ENCODE assay signal across 13 cellular contexts in genomic region chr6:124872361-124873065, GRCh38.
DNase-seq lines count a peak whose midpoint lies in the region; ATAC-seq and TF ChIP-seq lines count a peak whose summit lies in the region.
"Had no signal": no experiment of that assay in that cellular context is flagged by ENCODE, and none has a peak within 500 bp of the region (broad histone marks: within the 10 kb centered on the region; RNA-seq: fewer than 3 reads in every experiment).

No MANE protein-coding gene starts in this region.

- no peak for TF ChIP-seq CTCF in adrenal gland (IDR thresholded peaks at IDR 0.05)

- no peak overlapping the region for H3K4me3 ChIP-seq in adrenal gland
- H3K4me3 ChIP-seq: vagina had no signal

- WGBS in adrenal gland, 4 donors: 59 to 68% (median 61%) methylated on average over 4 of the region's 4 CpGs

- no peaks in the 10 kb centered on the region for H3K4me1 Mint-ChIP-seq in activated T-cell treated with anti-CD3 and anti-CD28 coated beads, Interleukin-2, amount 50 U/mL, for 4 hours (ENCODE audit: low read depth)
- H3K4me1 Mint-ChIP-seq: activated naive CD8-positive, alpha-beta T cell treated with anti-CD3 and anti-CD28 coated beads, Interleukin-2, amount 10 ng/mL, durations not matched to agents 7 days and 5 days had no signal

- DNase-seq in adrenal gland (no peak), SHP77 treated with DMSO at 0.1 percent for 48 hours (lab: John Stamatoyannopoulos, UW) (no peak), NCI-H526 treated with DMSO at 0.1 percent for 48 hours (lab: John Stamatoyannopoulos, UW) (no peak)
- no peak for DNase-seq in activated T-cell treated with anti-CD3 and anti-CD28 coated beads, Interleukin-2, amount 50 U/mL, for 4 hours
- DNase-seq: activated naive CD8-positive, alpha-beta T cell treated with anti-CD3 and anti-CD28 coated beads, Interleukin-2, amount 10 ng/mL, durations not matched to agents 7 days and 5 days; activated T-cell treated with anti-CD3 and anti-CD28 coated beads for 4 hours; cerebellar nuclear complex; head of caudate nucleus had no signal

- no peaks in the 10 kb centered on the region for H3K36me3 Mint-ChIP-seq in activated T-cell treated with anti-CD3 and anti-CD28 coated beads, Interleukin-2, amount 50 U/mL, for 4 hours (ENCODE audit: insufficient read depth)
- H3K36me3 Mint-ChIP-seq: activated naive CD8-positive, alpha-beta T cell treated with anti-CD3 and anti-CD28 coated beads, Interleukin-2, amount 10 ng/mL, durations not matched to agents 7 days and 5 days had no signal

- peak; percentile 65 for ATAC-seq in GM18519 (IDR thresholded peaks at IDR 0.05; ENCODE audit: low FRiP score, unreplicated experiment)
- peak; percentile 89 for ATAC-seq in GM19468 (IDR thresholded peaks at IDR 0.05; ENCODE audit: extremely low read depth, unreplicated experiment)
- ATAC-seq in HG02840 (IDR thresholded peaks at IDR 0.05; ENCODE audit: low FRiP score, unreplicated experiment): peak; percentile 64
- peak; percentile 82 for ATAC-seq in HG03432 (IDR thresholded peaks at IDR 0.05; ENCODE audit: unreplicated experiment)
- ATAC-seq in activated T-cell treated with anti-CD3 and anti-CD28 coated beads, Interleukin-2, amount 50 U/mL, for 4 hours: no peak

- no peaks in the 10 kb centered on the region for H3K27me3 ChIP-seq in adrenal gland
- H3K27me3 ChIP-seq: vagina had no signal

- no peak overlapping the region for H3K27ac ChIP-seq in adrenal gland
- H3K27ac ChIP-seq: vagina had no signal

- H3K4me1 ChIP-seq in adrenal gland (replicated peaks in 1 of 2): no peaks in the 10 kb centered on the region
- H3K4me1 ChIP-seq: vagina had no signal

- peaks cover 1% of the 10 kb centered on the region for H3K27me3 Mint-ChIP-seq in activated T-cell treated with anti-CD3 and anti-CD28 coated beads, Interleukin-2, amount 50 U/mL, for 4 hours (ENCODE audit: low read depth)

- intact Hi-C loops in adrenal gland (cut with DNase I): loop anchor here in 1 of 2 donors (5.0 kb wide), 1 partner anchor 240 kb away; no protein-coding TSS in a partner anchor

- H3K36me3 ChIP-seq in adrenal gland (replicated peaks in 1 of 2): no peaks in the 10 kb centered on the region
- H3K36me3 ChIP-seq: vagina had no signal

- peaks cover 0 to 9% (median 0%) of the 10 kb centered on the region in 3 donors for H3K9me3 ChIP-seq in adrenal gland (replicated peaks in 1 of 3)
- H3K9me3 ChIP-seq: vagina had no signal

- H3K9me3 Mint-ChIP-seq in activated T-cell treated with anti-CD3 and anti-CD28 coated beads, Interleukin-2, amount 50 U/mL, for 4 hours: no peaks in the 10 kb centered on the region
- H3K9me3 Mint-ChIP-seq: activated naive CD8-positive, alpha-beta T cell treated with anti-CD3 and anti-CD28 coated beads, Interleukin-2, amount 10 ng/mL, durations not matched to agents 7 days and 5 days had no signal

- H3K4me3 Mint-ChIP-seq in activated T-cell treated with anti-CD3 and anti-CD28 coated beads, Interleukin-2, amount 50 U/mL, for 4 hours: no peak overlapping the region
- H3K4me3 Mint-ChIP-seq: activated naive CD8-positive, alpha-beta T cell treated with anti-CD3 and anti-CD28 coated beads, Interleukin-2, amount 10 ng/mL, durations not matched to agents 7 days and 5 days had no signal

- TF ChIP-seq POLR2A in adrenal gland (IDR thresholded peaks at IDR 0.05): no peak

Comparison
In these comparisons a context has a peak if more than half of its experiments do, and no peak if none do; other contexts are left out.
1. ATAC-seq: peak in GM18519 (single experiment), GM19468 (single experiment), HG02840 (single experiment) and HG03432 (single experiment); none in activated T-cell treated with anti-CD3 and anti-CD28 coated beads, Interleukin-2, amount 50 U/mL, for 4 hours (0 of 2).